20 cellular contexts compared by ENCODE assay signal in the genomic region with DNA sequence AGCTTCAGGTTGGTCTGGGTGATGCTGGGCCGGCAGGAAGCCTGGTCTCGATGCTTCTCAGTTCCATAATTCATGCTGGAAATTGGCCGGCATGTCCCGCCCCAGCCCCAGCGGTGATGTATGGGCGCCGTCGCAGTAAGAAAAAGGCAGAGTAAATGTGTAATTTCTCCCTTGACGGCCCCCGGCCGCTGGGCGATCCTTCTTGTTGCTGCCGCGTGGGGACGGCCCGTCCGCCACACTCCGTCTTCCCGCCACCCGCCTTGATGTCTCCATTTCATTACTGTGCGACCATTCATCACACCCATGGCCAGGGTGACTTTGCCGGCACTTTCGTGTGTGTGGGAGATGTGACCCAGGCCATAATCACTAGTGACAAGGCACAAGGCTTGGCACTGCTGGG. TPM values are rescaled to one million over a fixed set of nuclear protein-coding genes. Genes with fewer than 3 reads are reported as not detected.
A peak's percentile ranks its signal among the peaks of the same experiment; 100 is the strongest.
DNase-seq lines count a peak whose midpoint lies in the region; ATAC-seq, FAIRE-seq and TF ChIP-seq lines count a peak whose summit lies in the region.
"Had no signal": no experiment of that assay in that cellular context is flagged by ENCODE, and none has a peak within 500 bp of the region (broad histone marks: within the 10 kb centered on the region; RNA-seq: fewer than 3 reads in every experiment).

No MANE protein-coding gene starts in this region.

- H3K27ac ChIP-seq in K562 (ENCODE audit: extremely low read depth, low read depth, low read length): no peak overlapping the region
- H3K27ac ChIP-seq: BLaER1 treated with 17β-estradiol and CSF1 and Interleukin-3, amounts not matched to agents 10 nM and 100 nM; GM23248 had no signal

- CTCF ChIA-PET in activated naive CD4-positive, alpha-beta T cell treated with anti-CD3 and anti-CD28 coated beads for 36 hours (lab: Charles Lee): no interaction called here
- CTCF ChIA-PET in K562 (lab: Yijun Ruan, JAX; ENCODE audit: low intra/inter-chr PET ratio): interaction anchor here (0.7 kb wide), 1 partner anchor 373 kb away, joined by 3 read pairs; no protein-coding TSS in a partner anchor

- no peak for FAIRE-seq in K562 (lab: Jason Lieb, UNC)
- FAIRE-seq: GM12878, HepG2 had no signal

- no peak for TF ChIP-seq RAD21 in K562 (CRISPR knock-in tag; conservative IDR thresholded peaks at IDR 0.05 in 1 of 2, IDR thresholded peaks at IDR 0.05 in 1 of 2)

- peaks cover under 1 to 5% of the 10 kb centered on the region in 2 experiments; a peak in 3 of 5 replicates for H3K4me1 ChIP-seq in K562 (replicated peaks in 1 of 2; ENCODE audit: control insufficient read depth in 2 of 2, insufficient read depth in 2 of 2, low read length in 2 of 2)

- in situ Hi-C loops in K562 (cut with MboI): loop anchor here (10.0 kb wide), 1 partner anchor 373 kb away; no protein-coding TSS in a partner anchor

- no peak for DNase-seq in activated naive CD4-positive, alpha-beta T cell treated with anti-CD3 and anti-CD28 coated beads for 36 hours
- DNase-seq in activated naive CD4-positive, alpha-beta T cell treated with anti-CD3 and anti-CD28 coated beads, Interleukin-2, amount 50 U/mL, for 16 hours: no peak
- DNase-seq in H7 (peak; percentile 31), K562 (ENCODE audit: extremely low read depth in 1 of 4, low spot score in 3 of 4) (no peak), NCI-H2081 (lab: John Stamatoyannopoulos, UW) (no peak)
- DNase-seq in stimulated activated effector memory CD8-positive, alpha-beta T cell treated with anti-CD3 and anti-CD28 coated beads, Interleukin-12 subunit alpha, Interleukin-12 subunit beta, amount 100 ng/mL, for 72 hours (ENCODE audit: low spot score in 2 of 2): no peak
- DNase-seq: CD8-positive, alpha-beta memory T cell; COR-L47; DMS 273 treated with DMSO at 0.1 percent for 48 hours; DND-41; EL; GM23248; HFFc6 had no signal

- H3K4me3 ChIP-seq in H7 (ENCODE audit: insufficient read depth, low read depth, low read length) (no peak overlapping the region), K562 (no peak overlapping the region)
- H3K4me3 ChIP-seq: BLaER1 treated with 17β-estradiol and CSF1 and Interleukin-3, amounts not matched to agents 10 nM and 100 nM; GM12878; GM23248 had no signal

- H3K36me3 ChIP-seq in H7 (replicated peaks; ENCODE audit: control insufficient read depth, insufficient read depth, low read length) (peaks cover 34% of the 10 kb centered on the region), K562 (ENCODE audit: control insufficient read depth, insufficient read depth, low read length) (peaks cover 55% of the 10 kb centered on the region; the same call in 2 of the 3 replicates)

- POLR2A ChIA-PET in K562 (lab: Yijun Ruan, JAX): interaction anchor here (0.6 to 1.0 kb wide), 3 partner anchors 9 to 380 kb away, joined by 3 to 4 read pairs (median 4); a partner anchor contains a TSS

- peaks cover 17% of the 10 kb centered on the region for H3K36me3 Mint-ChIP-seq in activated naive CD4-positive, alpha-beta T cell treated with anti-CD3 and anti-CD28 coated beads for 36 hours (ENCODE audit: low read depth)
- peaks cover 34% of the 10 kb centered on the region for H3K36me3 Mint-ChIP-seq in stimulated activated effector memory CD8-positive, alpha-beta T cell treated with anti-CD3 and anti-CD28 coated beads, Interleukin-12 subunit alpha, Interleukin-12 subunit beta, amount 100 ng/mL, for 72 hours

- no peak for TF ChIP-seq POLR2A in K562 (conservative IDR thresholded peaks at IDR 0.05)

- no peaks in the 10 kb centered on the region for H3K27me3 ChIP-seq in H7 (ENCODE audit: control insufficient read depth, insufficient read depth, low read length)
- no peaks in the 10 kb centered on the region for H3K27me3 ChIP-seq in K562 (ENCODE audit: control insufficient read depth in 2 of 2, insufficient read depth in 2 of 2, low read length in 2 of 2)
- H3K27me3 ChIP-seq: BLaER1 treated with 17β-estradiol and CSF1 and Interleukin-3, amounts not matched to agents 10 nM and 100 nM had no signal

- H3K4me2 ChIP-seq in K562 (ENCODE audit: insufficient read depth, low read length): no peak overlapping the region
- H3K4me2 ChIP-seq: BLaER1 treated with 17β-estradiol and CSF1 and Interleukin-3, amounts not matched to agents 10 nM and 100 nM had no signal

- H3K4me1 Mint-ChIP-seq in activated naive CD4-positive, alpha-beta T cell treated with anti-CD3 and anti-CD28 coated beads for 36 hours (ENCODE audit: low read depth): peaks cover 20% of the 10 kb centered on the region
- H3K4me1 Mint-ChIP-seq in stimulated activated effector memory CD8-positive, alpha-beta T cell treated with anti-CD3 and anti-CD28 coated beads, Interleukin-12 subunit alpha, Interleukin-12 subunit beta, amount 100 ng/mL, for 72 hours: peaks cover 22% of the 10 kb centered on the region

- no peak overlapping the region for H2AFZ ChIP-seq in K562 (ENCODE audit: low read depth, low read length)
- H2AFZ ChIP-seq: GM23248 had no signal

- no TSS peak for BruUV-seq in K562 (replicated peaks; lab: Mats Ljungman, UMichigan)

- no peak overlapping the region for H3K9ac ChIP-seq in K562 (ENCODE audit: insufficient read depth in 1 of 2, low read depth in 2 of 2, low read length in 2 of 2)
- H3K9ac ChIP-seq: BLaER1 treated with 17β-estradiol and CSF1 and Interleukin-3, amounts not matched to agents 10 nM and 100 nM had no signal

- H3K9me3 Mint-ChIP-seq in activated naive CD4-positive, alpha-beta T cell treated with anti-CD3 and anti-CD28 coated beads for 36 hours: no peaks in the 10 kb centered on the region
- no peaks in the 10 kb centered on the region for H3K9me3 Mint-ChIP-seq in stimulated activated effector memory CD8-positive, alpha-beta T cell treated with anti-CD3 and anti-CD28 coated beads, Interleukin-12 subunit alpha, Interleukin-12 subunit beta, amount 100 ng/mL, for 72 hours
- H3K9me3 Mint-ChIP-seq: CD8-positive, alpha-beta memory T cell; HFFc6; IgD-negative memory B cell had no signal

- no peaks in the 10 kb centered on the region; the same call in 1 of the 2 replicates for H4K20me1 ChIP-seq in K562 (replicated peaks; ENCODE audit: control insufficient read depth, insufficient read depth, low read length)

- peak overlapping the region; percentile 31 for H3K27ac Mint-ChIP-seq in activated naive CD4-positive, alpha-beta T cell treated with anti-CD3 and anti-CD28 coated beads for 36 hours
- H3K27ac Mint-ChIP-seq in stimulated activated effector memory CD8-positive, alpha-beta T cell treated with anti-CD3 and anti-CD28 coated beads, Interleukin-12 subunit alpha, Interleukin-12 subunit beta, amount 100 ng/mL, for 72 hours: peak overlapping the region; percentile 18
- H3K27ac Mint-ChIP-seq: B cell, HFFc6 had no signal

- no peaks in the 10 kb centered on the region for H3K9me3 ChIP-seq in K562 (replicated peaks; ENCODE audit: control insufficient read depth, insufficient read depth, low read depth, low read length)
- H3K9me3 ChIP-seq: BLaER1 treated with 17β-estradiol and CSF1 and Interleukin-3, amounts not matched to agents 10 nM and 100 nM had no signal

- no peak for TF ChIP-seq EP300 in K562 (IDR thresholded peaks at IDR 0.05; ENCODE audit: low read length)

- H3K4me3 Mint-ChIP-seq in activated naive CD4-positive, alpha-beta T cell treated with anti-CD3 and anti-CD28 coated beads for 36 hours: no peak overlapping the region
- no peak overlapping the region for H3K4me3 Mint-ChIP-seq in stimulated activated effector memory CD8-positive, alpha-beta T cell treated with anti-CD3 and anti-CD28 coated beads, Interleukin-12 subunit alpha, Interleukin-12 subunit beta, amount 100 ng/mL, for 72 hours
- H3K4me3 Mint-ChIP-seq: B cell; CD8-positive, alpha-beta memory T cell; HFFc6; IgD-negative memory B cell had no signal

- H3K9me1 ChIP-seq in K562 (ENCODE audit: control insufficient read depth, insufficient read depth, low read length): peaks cover 2% of the 10 kb centered on the region

- H3K27me3 Mint-ChIP-seq in activated naive CD4-positive, alpha-beta T cell treated with anti-CD3 and anti-CD28 coated beads for 36 hours (ENCODE audit: low read depth): no peaks in the 10 kb centered on the region
- H3K27me3 Mint-ChIP-seq: B cell; CD8-positive, alpha-beta memory T cell; IgD-negative memory B cell had no signal

- ATAC-seq in K562 (no peak), GM19452 (IDR thresholded peaks at IDR 0.05; ENCODE audit: unreplicated experiment) (no peak)
- ATAC-seq in stimulated activated effector memory CD8-positive, alpha-beta T cell treated with anti-CD3 and anti-CD28 coated beads, Interleukin-12 subunit alpha, Interleukin-12 subunit beta, amount 100 ng/mL, for 72 hours: no peak
- ATAC-seq: GM12878, HCT116, HepG2 had no signal

- intact Hi-C loops in activated naive CD4-positive, alpha-beta T cell treated with anti-CD3 and anti-CD28 coated beads for 36 hours (cut with micrococcal nuclease): no loop called here
- intact Hi-C loops in K562 (cut with micrococcal nuclease): no loop called here

- TF ChIP-seq CTCF in K562 (IDR thresholded peaks at IDR 0.05 in 2 of 3, conservative IDR thresholded peaks at IDR 0.05 in 1 of 3; ENCODE audit: insufficient read depth in 2 of 3, low read depth in 1 of 3, low read length in 3 of 3): no peak

- no peaks in the 10 kb centered on the region for H3K79me2 ChIP-seq in K562 (ENCODE audit: control insufficient read depth, insufficient read depth, low read length)

- WGBS in K562 (ENCODE audit: insufficient coverage, low coverage, missing lambda C conversion rate): 88% methylated on average over 21 of the region's 23 CpGs

TF ChIP-seq in K562, 482 proteins besides CTCF, POLR2A, EP300 and RAD21 (continues in another document):
- TF ChIP-seq ZSCAN29 (IDR thresholded peaks at IDR 0.05): no peak
- TF ChIP-seq ZNF561 (CRISPR knock-in tag; conservative IDR thresholded peaks at IDR 0.05): no peak

RNA-seq across cellular contexts. Expression of a gene that starts 8.5 kb away (rescaled TPM):
- 10 to 100 TPM; 35.3 to 41.0 TPM for total RNA-seq in activated naive CD4-positive, alpha-beta T cell treated with anti-CD3 and anti-CD28 coated beads for 36 hours
- total RNA-seq in H7 (2014; rRNA removed; shearing (Covaris generic)): 20.7 and 25.5 TPM in 2 replicates
- total RNA-seq in K562 (2011; cell fraction: chromatin; rRNA removed; ENCODE audit: low replicate concordance): 75.0 and 118 TPM in 2 replicates
- 96.1 and 101 TPM in 2 replicates for total RNA-seq in K562 (2011; cell fraction: nucleolus; rRNA removed)
- total RNA-seq in K562 (2011; cell fraction: nucleoplasm; rRNA removed): 70.1 and 80.1 TPM in 2 replicates
- 51.2 and 52.3 TPM in 2 replicates for total RNA-seq in K562 (2014; rRNA removed)
- total RNA-seq in K562 (2014; rRNA removed; fragmentation: Illumina TruSeq; extraction: Trizol): 11.5 and 14.2 TPM in 2 replicates
- 20.2 and 25.1 TPM in 2 replicates for total RNA-seq in K562 (2015; rRNA removed; fragmentation: Illumina TruSeq; extraction: Trizol)
- 38.0 and 38.6 TPM in 2 replicates for total RNA-seq in K562 (2021)
- 30.3 and 39.4 TPM in 2 replicates for polyA plus RNA-seq in K562 (2011; rRNA removed)
- polyA plus RNA-seq in K562 (2011; cell fraction: cytosol; rRNA removed): 36.6 and 44.1 TPM in 2 replicates
- 138 and 153 TPM in 2 replicates for polyA plus RNA-seq in K562 (2011; cell fraction: nucleus; rRNA removed)
- 33.2 and 39.0 TPM in 2 replicates for polyA plus RNA-seq in K562 (2012)
- polyA plus RNA-seq in K562 (2014; fragmentation: Illumina TruSeq; extraction: Trizol): 34.8 and 37.0 TPM in 2 replicates
- 1 to 10 TPM; 1.5 to 4.0 TPM for polyA plus RNA-seq in K562 (2014; fragmentation: Nextera tagmentation; extraction: Ambion mirVana)
- polyA plus RNA-seq in K562 (2014; rRNA removed): 50.3 and 54.0 TPM in 2 replicates
- polyA minus RNA-seq in K562 (2011; rRNA and poly(A)+ RNA removed): 32.6 and 36.3 TPM in 2 replicates
- 18.4 and 29.8 TPM in 2 replicates for polyA minus RNA-seq in K562 (2011; cell fraction: cytosol; rRNA and poly(A)+ RNA removed)
- 36.8 and 54.3 TPM in 2 replicates for polyA minus RNA-seq in K562 (2011; cell fraction: nucleus; rRNA and poly(A)+ RNA removed)
